1 cellular context compared by ENCODE assay signal in the genomic region with DNA sequence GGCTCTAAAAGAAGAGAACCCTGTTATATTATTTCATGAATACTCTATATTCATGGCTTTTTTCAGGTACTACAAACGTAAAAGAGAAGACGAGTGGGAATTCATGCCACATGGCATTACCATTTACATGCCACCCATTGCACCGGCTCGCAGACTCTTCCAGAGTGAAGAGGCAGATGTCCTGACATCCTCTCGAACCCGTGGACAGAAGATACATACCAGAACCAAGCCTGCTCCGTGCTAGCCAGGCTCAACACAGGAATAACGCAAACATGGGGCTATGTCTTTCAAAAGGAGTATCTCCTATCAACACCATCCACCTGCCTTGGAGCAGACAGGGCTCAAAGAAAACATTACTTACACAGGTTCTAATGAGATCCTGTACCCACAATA.
TF ChIP-seq lines count a peak whose summit lies in the region.

No MANE protein-coding gene starts in this region.

TF ChIP-seq in HepG2, 621 proteins besides CTCF, POLR2A, EP300 and RAD21:
- TF ChIP-seq, protein P1, sequence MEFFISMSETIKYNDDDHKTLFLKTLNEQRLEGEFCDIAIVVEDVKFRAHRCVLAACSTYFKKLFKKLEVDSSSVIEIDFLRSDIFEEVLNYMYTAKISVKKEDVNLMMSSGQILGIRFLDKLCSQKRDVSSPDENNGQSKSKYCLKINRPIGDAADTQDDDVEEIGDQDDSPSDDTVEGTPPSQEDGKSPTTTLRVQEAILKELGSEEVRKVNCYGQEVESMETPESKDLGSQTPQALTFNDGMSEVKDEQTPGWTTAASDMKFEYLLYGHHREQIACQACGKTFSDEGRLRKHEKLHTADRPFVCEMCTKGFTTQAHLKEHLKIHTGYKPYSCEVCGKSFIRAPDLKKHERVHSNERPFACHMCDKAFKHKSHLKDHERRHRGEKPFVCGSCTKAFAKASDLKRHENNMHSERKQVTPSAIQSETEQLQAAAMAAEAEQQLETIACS (CRISPR knock-in tag; IDR thresholded peaks at IDR 0.05): no peak
- no peak for TF ChIP-seq ZNF615 (CRISPR knock-in tag; IDR thresholded peaks at IDR 0.05; ENCODE audit: borderline replicate concordance)
- TF ChIP-seq REPIN1 (CRISPR knock-in tag; IDR thresholded peaks at IDR 0.05; ENCODE audit: borderline replicate concordance, low read depth): no peak
- TF ChIP-seq MXI1 (IDR thresholded peaks at IDR 0.05; ENCODE audit: borderline replicate concordance, low read depth, low read length): no peak
- TF ChIP-seq, protein P2, sequence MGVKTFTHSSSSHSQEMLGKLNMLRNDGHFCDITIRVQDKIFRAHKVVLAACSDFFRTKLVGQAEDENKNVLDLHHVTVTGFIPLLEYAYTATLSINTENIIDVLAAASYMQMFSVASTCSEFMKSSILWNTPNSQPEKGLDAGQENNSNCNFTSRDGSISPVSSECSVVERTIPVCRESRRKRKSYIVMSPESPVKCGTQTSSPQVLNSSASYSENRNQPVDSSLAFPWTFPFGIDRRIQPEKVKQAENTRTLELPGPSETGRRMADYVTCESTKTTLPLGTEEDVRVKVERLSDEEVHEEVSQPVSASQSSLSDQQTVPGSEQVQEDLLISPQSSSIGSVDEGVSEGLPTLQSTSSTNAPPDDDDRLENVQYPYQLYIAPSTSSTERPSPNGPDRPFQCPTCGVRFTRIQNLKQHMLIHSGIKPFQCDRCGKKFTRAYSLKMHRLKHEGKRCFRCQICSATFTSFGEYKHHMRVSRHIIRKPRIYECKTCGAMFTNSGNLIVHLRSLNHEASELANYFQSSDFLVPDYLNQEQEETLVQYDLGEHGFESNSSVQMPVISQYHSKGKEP (CRISPR knock-in tag; IDR thresholded peaks at IDR 0.05): no peak
- no peak for TF ChIP-seq KDM5B (CRISPR knock-in tag; IDR thresholded peaks at IDR 0.05; ENCODE audit: borderline replicate concordance)
TF ChIP-seq in HepG2: peak in this region for 0.
